Comparison of ENCODE assay signal across 27 cellular contexts in genomic region chr17:33982872-33983271, GRCh38.
"Had no signal": no experiment of that assay in that cellular context is flagged by ENCODE, and none has a peak within 500 bp of the region (broad histone marks: within the 10 kb centered on the region; RNA-seq: fewer than 3 reads in every experiment).

No MANE protein-coding gene starts in this region.

- H3K4me1 Mint-ChIP-seq: activated CD4-positive, alpha-beta T cell treated with anti-CD3 and anti-CD28 coated beads, Interleukin-2, amount 10 ng/mL, durations not matched to agents 7 days and 5 days; activated naive CD4-positive, alpha-beta T cell treated with anti-CD3 and anti-CD28 coated beads, Interleukin-2, amount 50 U/mL, for 24 hours had no signal

- H3K27ac Mint-ChIP-seq: activated CD4-positive, alpha-beta T cell treated with anti-CD3 and anti-CD28 coated beads, Interleukin-2, amount 10 ng/mL, durations not matched to agents 7 days and 5 days; activated CD8-positive, alpha-beta T cell treated with anti-CD3 and anti-CD28 coated beads, Interleukin-2, amount 10 ng/mL, durations not matched to agents 7 days and 5 days; activated naive CD4-positive, alpha-beta T cell treated with anti-CD3 and anti-CD28 coated beads, Interleukin-2, amount 50 U/mL, for 24 hours; activated naive CD8-positive, alpha-beta T cell treated with anti-CD3 and anti-CD28 coated beads, Interleukin-2, amount 10 ng/mL, durations not matched to agents 7 days and 5 days; activated T-cell treated with anti-CD3 and anti-CD28 coated beads, Interleukin-2, amount 50 U/mL, for 24 hours; activated T-helper 2 cell treated with anti-CD3 and anti-CD28 coated beads, Interferon-gamma antibody, Interleukin-2, Interleukin-4, amounts not matched to agents 10 μg/mL and 5 μg/mL and 100 μg/mL, durations not matched to agents 14 hours and 24 hours and 36 hours; T-helper 1 cell treated with Interleukin-12 subunit alpha and Interleukin-12 subunit beta and Interleukin-4 antibody, amounts not matched to agents 30 μg/mL and 1 μg/mL, for 36 hours; T-helper 2 cell treated with Interferon-gamma antibody and Interleukin-4, amounts not matched to agents 5 μg/mL and 100 μg/mL, for 36 hours had no signal

- H3K36me3 ChIP-seq: breast epithelium, MG63, SJSA1 had no signal

- H3K9ac ChIP-seq: SK-N-SH had no signal

- DNase-seq: activated CD4-positive, alpha-beta T cell treated with anti-CD3 and anti-CD28 coated beads, Interleukin-2, amount 10 ng/mL, durations not matched to agents 7 days and 5 days; activated CD4-positive, alpha-beta T cell treated with anti-CD3 and anti-CD28 coated beads, Interleukin-2, amount 50 U/mL, for 48 hours; activated CD8-positive, alpha-beta T cell treated with anti-CD3 and anti-CD28 coated beads, Interleukin-2, amount 10 ng/mL, durations not matched to agents 7 days and 5 days; activated gamma-delta T cell; activated naive CD4-positive, alpha-beta T cell treated with Interleukin-2 at 50 U/mL for 16 hours; activated naive CD8-positive, alpha-beta T cell treated with anti-CD3 and anti-CD28 coated beads, Interleukin-2, amount 10 ng/mL, durations not matched to agents 7 days and 5 days; activated T-cell treated with anti-CD3 and anti-CD28 coated beads, Interleukin-2, amount 50 U/mL, for 24 hours; body of pancreas; Karpas-422; MG63; NCI-H1048; NCI-H2107; NCI-H2171; NCI-H226; NCI-H446 treated with DMSO at 0.1 percent for 48 hours; NCI-H524; NCI-H82; SHP77; SK-N-SH had no signal

- H3K9me3 Mint-ChIP-seq: activated CD4-positive, alpha-beta T cell treated with anti-CD3 and anti-CD28 coated beads, Interleukin-2, amount 10 ng/mL, durations not matched to agents 7 days and 5 days; activated naive CD4-positive, alpha-beta T cell treated with anti-CD3 and anti-CD28 coated beads, Interleukin-2, amount 50 U/mL, for 24 hours; activated naive CD8-positive, alpha-beta T cell treated with anti-CD3 and anti-CD28 coated beads, Interleukin-2, amount 10 ng/mL, durations not matched to agents 7 days and 5 days; activated T-cell treated with anti-CD3 and anti-CD28 coated beads, Interleukin-2, amount 50 U/mL, for 24 hours; activated T-helper 2 cell treated with anti-CD3 and anti-CD28 coated beads, Interferon-gamma antibody, Interleukin-2, Interleukin-4, amounts not matched to agents 10 μg/mL and 5 μg/mL and 100 μg/mL, durations not matched to agents 14 hours and 24 hours and 36 hours; T-helper 1 cell treated with Interleukin-12 subunit alpha and Interleukin-12 subunit beta and Interleukin-4 antibody, amounts not matched to agents 30 μg/mL and 1 μg/mL, for 36 hours; T-helper 2 cell treated with Interferon-gamma antibody and Interleukin-4, amounts not matched to agents 5 μg/mL and 100 μg/mL, for 36 hours had no signal

- H3K4me2 ChIP-seq: SK-N-SH had no signal

- H3K9me3 ChIP-seq: body of pancreas, breast epithelium, MG63, SJSA1, SK-N-SH had no signal

- H3K27me3 Mint-ChIP-seq: activated naive CD4-positive, alpha-beta T cell treated with anti-CD3 and anti-CD28 coated beads, Interleukin-2, amount 50 U/mL, for 24 hours had no signal

- H3K27ac ChIP-seq: body of pancreas, breast epithelium, SJSA1 had no signal

- H3K4me3 ChIP-seq: body of pancreas, breast epithelium, MG63, SJSA1 had no signal

- H3K36me3 Mint-ChIP-seq: activated naive CD4-positive, alpha-beta T cell treated with anti-CD3 and anti-CD28 coated beads, Interleukin-2, amount 50 U/mL, for 24 hours; activated naive CD8-positive, alpha-beta T cell treated with anti-CD3 and anti-CD28 coated beads, Interleukin-2, amount 10 ng/mL, durations not matched to agents 7 days and 5 days had no signal

- ATAC-seq: activated CD8-positive, alpha-beta T cell treated with anti-CD3 and anti-CD28 coated beads, Interleukin-2, amount 10 ng/mL, durations not matched to agents 7 days and 5 days; body of pancreas had no signal

- H3K27me3 ChIP-seq: body of pancreas, breast epithelium, MG63, SJSA1 had no signal

- H3K4me1 ChIP-seq: body of pancreas, breast epithelium, SJSA1 had no signal

- H3K4me3 Mint-ChIP-seq: activated CD4-positive, alpha-beta T cell treated with anti-CD3 and anti-CD28 coated beads, Interleukin-2, amount 10 ng/mL, durations not matched to agents 7 days and 5 days; activated CD8-positive, alpha-beta T cell treated with anti-CD3 and anti-CD28 coated beads, Interleukin-2, amount 10 ng/mL, durations not matched to agents 7 days and 5 days; activated naive CD4-positive, alpha-beta T cell treated with anti-CD3 and anti-CD28 coated beads, Interleukin-2, amount 50 U/mL, for 24 hours; activated naive CD8-positive, alpha-beta T cell treated with anti-CD3 and anti-CD28 coated beads, Interleukin-2, amount 10 ng/mL, durations not matched to agents 7 days and 5 days; activated T-cell treated with anti-CD3 and anti-CD28 coated beads, Interleukin-2, amount 50 U/mL, for 24 hours; T-helper 1 cell treated with Interleukin-12 subunit alpha and Interleukin-12 subunit beta and Interleukin-4 antibody, amounts not matched to agents 30 μg/mL and 1 μg/mL, for 36 hours; T-helper 2 cell treated with Interferon-gamma antibody and Interleukin-4, amounts not matched to agents 5 μg/mL and 100 μg/mL, for 36 hours had no signal

- FAIRE-seq: astrocyte, TTC549 had no signal
